Comparison of ENCODE assay signal across 8 cellular contexts in the genomic region with DNA sequence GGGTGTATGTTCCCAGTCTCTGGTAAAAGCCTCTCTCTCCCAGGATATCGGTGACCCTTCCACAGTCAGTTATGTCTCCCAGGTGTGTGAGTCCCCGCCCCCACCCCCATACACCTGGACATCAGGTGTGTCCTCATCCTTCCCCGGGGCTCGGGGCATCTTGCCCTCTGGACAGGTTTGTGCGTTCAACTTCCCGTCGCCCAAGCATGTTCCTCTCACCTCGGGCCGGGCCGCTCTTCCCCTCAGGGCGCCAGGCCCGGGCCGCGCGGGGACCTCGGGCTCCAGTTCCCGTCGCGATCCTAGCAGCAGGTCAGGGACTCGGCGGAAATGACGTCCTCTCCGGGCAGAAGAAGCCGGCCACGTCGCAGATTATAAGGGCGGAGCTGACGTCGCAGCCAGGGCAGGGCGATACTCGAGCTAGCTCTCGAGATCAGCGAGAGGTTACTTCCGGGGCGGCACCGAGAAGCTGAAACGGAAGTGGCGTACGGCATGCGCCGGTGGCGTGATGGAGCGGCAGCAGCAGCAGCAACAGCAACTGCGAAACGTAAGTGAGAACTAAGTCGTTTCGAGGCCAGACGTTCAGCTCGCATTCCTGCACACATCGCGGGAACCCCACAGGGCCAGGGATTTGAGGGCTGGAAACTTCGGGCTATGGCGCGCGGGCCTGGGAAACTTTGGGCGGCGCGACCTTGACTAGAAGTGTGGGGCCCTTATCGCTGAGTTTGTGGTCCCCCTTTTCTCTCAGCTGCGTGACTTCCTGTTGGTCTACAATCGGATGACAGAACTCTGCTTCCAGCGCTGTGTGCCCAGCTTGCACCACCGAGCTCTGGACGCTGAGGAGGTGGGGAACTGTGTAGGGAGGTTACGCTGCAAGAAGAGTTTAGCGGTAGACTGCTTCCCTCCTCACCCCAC. TPM values are rescaled to one million over a fixed set of nuclear protein-coding genes. Genes with fewer than 3 reads are reported as not detected.
A peak's percentile ranks its signal among the peaks of the same experiment; 100 is the strongest.
DNase-seq lines count a peak whose midpoint lies in the region; TF ChIP-seq lines count a peak whose summit lies in the region.

A gene with protein sequence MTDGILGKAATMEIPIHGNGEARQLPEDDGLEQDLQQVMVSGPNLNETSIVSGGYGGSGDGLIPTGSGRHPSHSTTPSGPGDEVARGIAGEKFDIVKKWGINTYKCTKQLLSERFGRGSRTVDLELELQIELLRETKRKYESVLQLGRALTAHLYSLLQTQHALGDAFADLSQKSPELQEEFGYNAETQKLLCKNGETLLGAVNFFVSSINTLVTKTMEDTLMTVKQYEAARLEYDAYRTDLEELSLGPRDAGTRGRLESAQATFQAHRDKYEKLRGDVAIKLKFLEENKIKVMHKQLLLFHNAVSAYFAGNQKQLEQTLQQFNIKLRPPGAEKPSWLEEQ (minus strand): TSS at position 320 of the 912 bp plus-strand sequence. CDS start 910 bp downstream, outside the sequence.
A gene with protein sequence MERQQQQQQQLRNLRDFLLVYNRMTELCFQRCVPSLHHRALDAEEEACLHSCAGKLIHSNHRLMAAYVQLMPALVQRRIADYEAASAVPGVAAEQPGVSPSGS (plus strand): TSS at position 490 of the 912 bp plus-strand sequence. CDS start 16 bp downstream, at position 506.

- WGBS in H9 (ENCODE audit: extremely low coverage, insufficient read length, low lambda C conversion rate), result no CpG with 5 or more reads among the region's 66 CpGs

- H3K56ac ChIP-seq in H9 (ENCODE audit: insufficient read length, low read depth, low read length), result peak within 1 kb of the TSS; percentile 60

- H3K23me2 ChIP-seq in H9 (ENCODE audit: insufficient read length, low read depth, low read length, poor library complexity, severe bottlenecking), result peaks cover 13% of the 10 kb centered on the region

- H3K9me3 ChIP-seq in H9 (ENCODE audit: control insufficient read depth, low read depth, low read length) (no peaks in the 10 kb centered on the region), MG63 (no peaks in the 10 kb centered on the region)

- peaks cover 11 to 13% of the 10 kb centered on the region in 2 experiments for H3K4me1 Mint-ChIP-seq in H9
- H3K4me1 Mint-ChIP-seq in nephron, result peaks cover 38% of the 10 kb centered on the region
- peaks cover 41% of the 10 kb centered on the region for H3K4me1 Mint-ChIP-seq in stimulated activated naive CD8-positive, alpha-beta T cell treated with anti-CD3 and anti-CD28 coated beads, Interleukin-15, Interleukin-2, amounts not matched to agents 100 ng/mL and 50 ng/mL, for 24 hours (ENCODE audit: low read depth)

- H3K4ac ChIP-seq in H9 (ENCODE audit: low read depth, low read length), result peak within 1 kb of the TSS; percentile 13; the same call in 1 of the 2 replicates

- peaks cover 18% of the 10 kb centered on the region; the same call in 1 of the 2 replicates for H3K79me2 ChIP-seq in H9 (ENCODE audit: insufficient read depth, low read length)

- no peak within 1 kb of the TSS for H2BK120ac ChIP-seq in H9 (ENCODE audit: low read depth, low read length, poor library complexity, severe bottlenecking)

- peaks cover 76% of the 10 kb centered on the region for H3K36me3 ChIP-seq in MG63

- peak within 1 kb of the TSS; percentile 23 for H4K91ac ChIP-seq in H9 (ENCODE audit: insufficient read length, low read depth, low read length)

- peak within 1 kb of the TSS; percentile 96 to 100 (median 98) for H3K27ac Mint-ChIP-seq in H9
- peak within 1 kb of the TSS; percentile 95 to 99 (median 99) for H3K27ac Mint-ChIP-seq in nephron
- peak within 1 kb of the TSS; percentile 96 for H3K27ac Mint-ChIP-seq in stimulated activated naive CD8-positive, alpha-beta T cell treated with anti-CD3 and anti-CD28 coated beads, Interleukin-15, Interleukin-2, amounts not matched to agents 100 ng/mL and 50 ng/mL, for 24 hours

- no peak within 1 kb of the TSS for H2BK12ac ChIP-seq in H9 (ENCODE audit: insufficient read length, low read depth, low read length)

- peaks cover 16% of the 10 kb centered on the region for H3K79me1 ChIP-seq in H9 (ENCODE audit: insufficient read depth, low read depth, low read length, poor library complexity, severe bottlenecking)

- H2AFZ ChIP-seq in H9 (ENCODE audit: low read length), result no peak within 1 kb of the TSS

- peak within 1 kb of the TSS; percentile 29 for H3K27ac ChIP-seq in H9 (ENCODE audit: insufficient read length, low read depth, low read length)

- H4K5ac ChIP-seq in H9 (ENCODE audit: insufficient read length, low read depth, low read length), result peak within 1 kb of the TSS; percentile 25

- peak within 1 kb of the TSS; percentile 96 for H3K9ac ChIP-seq in H9 (ENCODE audit: extremely low read depth, insufficient read length, low read length)

- no peak within 1 kb of the TSS for H2BK20ac ChIP-seq in H9 (ENCODE audit: low read depth, low read length, poor library complexity, severe bottlenecking)

- H3K23ac ChIP-seq in H9 (ENCODE audit: insufficient read length, low read depth, low read length), result no peak within 1 kb of the TSS

- H3K9me3 Mint-ChIP-seq in H9 (no peaks in the 10 kb centered on the region), nephron (no peaks in the 10 kb centered on the region)
- no peaks in the 10 kb centered on the region for H3K9me3 Mint-ChIP-seq in stimulated activated naive CD8-positive, alpha-beta T cell treated with anti-CD3 and anti-CD28 coated beads, Interleukin-15, Interleukin-2, amounts not matched to agents 100 ng/mL and 50 ng/mL, for 24 hours

- H4K20me1 ChIP-seq in H9 (ENCODE audit: control insufficient read depth, insufficient read depth, insufficient read length), result no peaks in the 10 kb centered on the region

- no peaks in the 10 kb centered on the region; the same call in 1 of the 2 replicates for H3K4me1 ChIP-seq in H9 (ENCODE audit: insufficient read depth, low read length)

- peak within 1 kb of the TSS; percentile 90 for H3K4me2 ChIP-seq in H9 (ENCODE audit: insufficient read depth, insufficient read length, low read length)

- H2BK5ac ChIP-seq in H9 (ENCODE audit: insufficient read length, low read length), result peak within 1 kb of the TSS; percentile 13

- H2BK15ac ChIP-seq in H9 (ENCODE audit: low read depth, low read length), result no peak within 1 kb of the TSS

- H3K14ac ChIP-seq in H9 (ENCODE audit: insufficient read depth, low read length), result peak within 1 kb of the TSS; percentile 50

- H4K8ac ChIP-seq in H9 (replicated peaks; ENCODE audit: insufficient read length, low read depth, low read length), result no peak within 1 kb of the TSS

- H3K27me3 ChIP-seq in H9 (ENCODE audit: insufficient read depth, low read length) (no peaks in the 10 kb centered on the region), MG63 (no peaks in the 10 kb centered on the region)

- DNase-seq in ELR (ENCODE audit: low read depth), result peak; percentile 98
- peak; percentile 99 for DNase-seq in H9
- peak; percentile 99 for DNase-seq in MG63
- DNase-seq in SHP77 treated with DMSO at 0.1 percent for 48 hours (lab: John Stamatoyannopoulos, UW), result peak; percentile 38
- DNase-seq in activated effector memory CD4-positive, alpha-beta T cell treated with anti-CD3 and anti-CD28 coated beads, Interleukin-2, amount 50 U/mL, for 16 hours, result peak; percentile 99
- DNase-seq in fibroblast of the aortic adventitia (ENCODE audit: low read depth), result peak; percentile 97

- H3K4me3 ChIP-seq in MG63 (peak within 1 kb of the TSS; percentile 86), fibroblast of the aortic adventitia (ENCODE audit: low read depth, low read length) (peak within 1 kb of the TSS; percentile 99)

- peak within 1 kb of the TSS; percentile 98 to 99 for H3K4me3 Mint-ChIP-seq in H9
- H3K4me3 Mint-ChIP-seq in nephron, result peak within 1 kb of the TSS; percentile 98 to 100 (median 98)
- peak within 1 kb of the TSS; percentile 95 for H3K4me3 Mint-ChIP-seq in stimulated activated naive CD8-positive, alpha-beta T cell treated with anti-CD3 and anti-CD28 coated beads, Interleukin-15, Interleukin-2, amounts not matched to agents 100 ng/mL and 50 ng/mL, for 24 hours

- H3K36me3 Mint-ChIP-seq in H9 (ENCODE audit: insufficient read depth in 1 of 3, low read depth in 3 of 3) (peaks cover 44 to 54% (median 50%) of the 10 kb centered on the region in 3 experiments), nephron (ENCODE audit: low read depth) (peaks cover 39% of the 10 kb centered on the region)
- peaks cover 38% of the 10 kb centered on the region for H3K36me3 Mint-ChIP-seq in stimulated activated naive CD8-positive, alpha-beta T cell treated with anti-CD3 and anti-CD28 coated beads, Interleukin-15, Interleukin-2, amounts not matched to agents 100 ng/mL and 50 ng/mL, for 24 hours (ENCODE audit: low read depth)

- H3K27me3 Mint-ChIP-seq in H9 (ENCODE audit: low read depth) (no peaks in the 10 kb centered on the region; the same call in 1 of the 2 replicates), nephron (ENCODE audit: low read depth) (no peaks in the 10 kb centered on the region)
- no peaks in the 10 kb centered on the region for H3K27me3 Mint-ChIP-seq in stimulated activated naive CD8-positive, alpha-beta T cell treated with anti-CD3 and anti-CD28 coated beads, Interleukin-15, Interleukin-2, amounts not matched to agents 100 ng/mL and 50 ng/mL, for 24 hours

- TF ChIP-seq CTCF in H9 (conservative IDR thresholded peaks at IDR 0.05) (no peak), fibroblast of the aortic adventitia (IDR thresholded peaks at IDR 0.05; ENCODE audit: insufficient read depth, low read length) (no peak), nephron (IDR thresholded peaks at IDR 0.05; ENCODE audit: unreplicated experiment in 3 of 3) (no peak)

- H2AK5ac ChIP-seq in H9 (ENCODE audit: insufficient read length, low read length), result peak within 1 kb of the TSS; percentile 15

- no peak within 1 kb of the TSS for H3T11ph ChIP-seq in H9 (ENCODE audit: low read length)

- H3K18ac ChIP-seq in H9 (ENCODE audit: insufficient read length, low read depth, low read length), result peak within 1 kb of the TSS; percentile 78

RNA-seq across cellular contexts. Expression of the first gene that starts in this region (rescaled TPM):
- total RNA-seq in H9 (2021) (50.4 and 55.1 TPM in 2 replicates), fibroblast of the aortic adventitia (ENCODE audit: low replicate concordance) (45.7 and 49.1 TPM in 2 replicates)
- total RNA-seq in MG63 (2014; rRNA removed; shearing (Covaris generic); ENCODE audit: low replicate concordance), result 40.8 and 53.9 TPM in 2 replicates

RNA-seq across cellular contexts. Expression of the second gene that starts in this region (rescaled TPM):
- total RNA-seq in H9 (2021), result 49.9 and 50.3 TPM in 2 replicates
- 28.5 and 34.4 TPM in 2 replicates for total RNA-seq in MG63 (2014; rRNA removed; shearing (Covaris generic); ENCODE audit: low replicate concordance)
- 30.1 and 41.8 TPM in 2 replicates for total RNA-seq in fibroblast of the aortic adventitia (ENCODE audit: low replicate concordance)

Comparison
In these comparisons a context has a peak if more than half of its experiments do, and no peak if none do; other contexts are left out.
1. Peak in every context shown above with its lines: DNase-seq, H3K4me3 ChIP-seq and H3K27ac ChIP-seq.
2. DNase-seq: peak in every context shown above with its lines; median percentile 99 in H9; 99 in MG63; 99 in activated effector memory CD4-positive, alpha-beta T cell treated with anti-CD3 and anti-CD28 coated beads, Interleukin-2, amount 50 U/mL, for 16 hours; 98 in ELR; 97 in fibroblast of the aortic adventitia; 38 in SHP77 treated with DMSO at 0.1 percent for 48 hours.